ENCODE assay signal across 8 cellular contexts in the genomic region with DNA sequence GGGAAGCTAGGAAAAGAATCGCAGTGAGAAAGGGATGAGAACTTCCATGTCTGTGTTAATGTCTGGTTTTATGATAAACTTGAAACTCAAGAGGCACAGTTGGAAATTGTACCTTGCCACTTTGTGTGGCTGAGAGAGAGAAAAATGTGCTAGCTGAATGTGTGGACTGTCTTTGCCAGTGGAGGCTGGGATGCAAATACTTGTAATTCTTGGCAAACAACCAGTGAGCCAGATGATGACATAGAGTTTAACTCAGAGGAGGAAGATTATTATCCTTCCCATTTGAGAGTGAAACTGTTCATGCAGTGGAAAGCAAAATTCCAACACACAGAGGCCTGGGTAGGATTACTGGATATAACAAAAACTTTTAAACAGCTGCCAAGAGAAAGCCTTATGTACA.
A peak's percentile ranks its signal among the peaks of the same experiment; 100 is the strongest.
DNase-seq lines count a peak whose midpoint lies in the region; ATAC-seq, FAIRE-seq and TF ChIP-seq lines count a peak whose summit lies in the region.
"Not testable (repeated sequence)": the region's sequence is repeated elsewhere in the genome, so short reads cannot be mapped to it uniquely, and the experiment has no call there.

No MANE protein-coding gene starts in this region.

- H3K4me1 ChIP-seq in A549; muscle layer of colon (ENCODE audit: insufficient read depth, low read length): not testable (repeated sequence)
- H3K4me1 ChIP-seq in sigmoid colon, result peaks cover 0 to 14% (median 6%) of the 10 kb centered on the region in 4 donors

- not testable (repeated sequence) for TF ChIP-seq EP300 in A549 (IDR thresholded peaks at IDR 0.05); sigmoid colon (IDR thresholded peaks at IDR 0.05)

- H3K4me3 ChIP-seq in A549; astrocyte of the spinal cord (ENCODE audit: low read depth, low read length); muscle layer of colon (ENCODE audit: low read depth in 1 of 2, low read length in 2 of 2); sigmoid colon: not testable (repeated sequence)

- peak; percentile 65 for FAIRE-seq in A549 (lab: Jason Lieb, UNC)

- H3K9me3 ChIP-seq in A549; muscle layer of colon (ENCODE audit: low read length); sigmoid colon: not testable (repeated sequence)

- H3K36me3 ChIP-seq in muscle layer of colon (ENCODE audit: insufficient read depth, low read length); sigmoid colon: not testable (repeated sequence)

- CTCF ChIA-PET in A549 (lab: Yijun Ruan, JAX), result not testable (repeated sequence)

- H3K27ac ChIP-seq in A549, result not testable (repeated sequence)
- H3K27ac ChIP-seq in epithelial cell of prostate, result peak overlapping the region; percentile 23
- peak overlapping the region; percentile 20 for H3K27ac ChIP-seq in muscle layer of colon (ENCODE audit: low read depth, low read length)
- H3K27ac ChIP-seq in sigmoid colon, result peak overlapping the region; percentile 39 to 72 (median 54)

- in situ Hi-C loops in astrocyte of the spinal cord (cut with HindIII; ENCODE audit: low sequenced_read_pairs), result not testable (repeated sequence)

- POLR2A ChIA-PET in A549 (lab: Yijun Ruan, JAX), result not testable (repeated sequence)

- not testable (repeated sequence) for TF ChIP-seq CTCF in A549 (IDR thresholded peaks at IDR 0.05); astrocyte of the spinal cord (IDR thresholded peaks at IDR 0.05; ENCODE audit: low read depth, low read length); sigmoid colon (IDR thresholded peaks at IDR 0.05)

- not testable (repeated sequence) for H3K4me2 ChIP-seq in A549

- TF ChIP-seq RAD21 in A549 (conservative IDR thresholded peaks at IDR 0.05 in 1 of 2, IDR thresholded peaks at IDR 0.05 in 1 of 2), result not testable (repeated sequence)

- DNase-seq in A549 (ENCODE audit: low read depth in 1 of 2, low spot score in 1 of 2); epithelial cell of prostate (ENCODE audit: low read depth, low spot score); Right ventricle myocardium inferior (ENCODE audit: missing footprints); sigmoid colon: not testable (repeated sequence)
- peak; percentile 61 for DNase-seq in NCI-H1048 (lab: John Stamatoyannopoulos, UW)
- DNase-seq in astrocyte of the spinal cord (ENCODE audit: low read depth, low spot score), result peak; percentile 44
- peak; percentile 9 for DNase-seq in left kidney (ENCODE audit: low read depth, low spot score)

- TF ChIP-seq POLR2A in A549 (IDR thresholded peaks at IDR 0.05; ENCODE audit: low read length); sigmoid colon (IDR thresholded peaks at IDR 0.05): not testable (repeated sequence)

- not testable (repeated sequence) for H3K27me3 ChIP-seq in muscle layer of colon (ENCODE audit: control insufficient read depth in 1 of 2, insufficient read depth in 2 of 2, low read length in 2 of 2); sigmoid colon

- ATAC-seq in A549, result not testable (repeated sequence)
- peak; percentile 46 for ATAC-seq in Right ventricle myocardium inferior

- WGBS in A549 (ENCODE audit: missing lambda C conversion rate), result 2% methylated on average over 1 of the region's 1 CpG
- WGBS in sigmoid colon, 2 donors, result 78 to 94% methylated on average over 1 of the region's 1 CpG

- intact Hi-C loops in Right ventricle myocardium inferior (cut with DNase I); sigmoid colon (cut with DNase I): not testable (repeated sequence)

- H3K9ac ChIP-seq in muscle layer of colon (ENCODE audit: low read length), result not testable (repeated sequence)
